In the genomic region with DNA sequence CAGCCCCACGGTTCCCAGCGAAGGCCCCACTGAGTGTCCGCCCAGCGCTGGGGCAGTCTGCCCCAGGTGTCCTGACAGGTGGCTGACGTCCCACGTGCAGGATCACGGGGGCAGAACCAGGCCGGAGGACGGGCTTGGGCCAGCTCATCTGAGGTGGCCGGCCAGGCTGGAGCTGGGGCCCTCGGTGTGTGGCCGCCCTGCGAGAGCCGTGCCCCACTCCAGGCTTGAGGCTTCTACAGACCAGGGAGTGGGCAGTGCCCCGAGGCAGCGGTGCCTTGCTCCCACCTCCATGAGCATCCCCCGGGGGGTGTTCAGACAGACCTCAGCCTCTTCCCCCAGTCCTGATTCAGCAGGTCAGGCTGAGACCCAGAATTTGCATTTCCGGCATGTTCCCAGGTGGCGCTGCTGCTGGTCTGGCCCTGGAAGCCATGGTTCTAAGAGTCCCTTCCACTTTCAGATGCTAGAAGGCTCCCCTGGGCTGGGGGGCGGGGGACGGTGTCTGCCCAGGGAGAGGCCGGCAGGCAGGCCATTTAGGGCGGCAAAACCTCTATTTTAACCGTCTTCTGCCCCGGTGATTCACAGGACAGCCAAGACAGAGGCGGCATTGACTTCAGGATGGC, we compare ENCODE assay signal across 26 cellular contexts. TPM values are rescaled to one million over a fixed set of nuclear protein-coding genes. Genes with fewer than 3 reads are reported as not detected.
"Had no signal": no experiment of that assay in that cellular context is flagged by ENCODE, and none has a peak within 500 bp of the region (broad histone marks: within the 10 kb centered on the region; RNA-seq: fewer than 3 reads in every experiment).

No MANE protein-coding gene starts in this region.

- ATAC-seq: activated CD4-positive, alpha-beta T cell treated with anti-CD3 and anti-CD28 coated beads for 36 hours; activated naive CD4-positive, alpha-beta T cell treated with anti-CD3 and anti-CD28 coated beads, Interleukin-2, amount 50 U/mL, for 72 hours; effector memory CD8-positive, alpha-beta T cell; left lobe of liver; stimulated activated naive CD8-positive, alpha-beta T cell treated with anti-CD3 and anti-CD28 coated beads, Interleukin-15, amount 100 ng/mL, for 72 hours had no signal

- H3K36me3 ChIP-seq: adrenal gland, prostate gland, transverse colon, vagina had no signal

- H3K4me3 ChIP-seq: adrenal gland, hepatocyte, prostate gland, right atrium auricular region, skin epidermis, suprapubic skin, transverse colon, vagina had no signal

- H3K27me3 ChIP-seq: adrenal gland, hepatocyte, right atrium auricular region, transverse colon, vagina had no signal

- FAIRE-seq: kidney had no signal

- H3K9me3 ChIP-seq: adrenal gland, prostate gland, right atrium auricular region, suprapubic skin, transverse colon, vagina had no signal

- H3K27ac ChIP-seq: adrenal gland, hepatocyte, prostate gland, right atrium auricular region, skin epidermis, suprapubic skin, transverse colon, vagina had no signal

- DNase-seq: activated CD4-positive, alpha-beta T cell treated with anti-CD3 and anti-CD28 coated beads for 36 hours; activated CD4-positive, alpha-beta T cell treated with anti-CD3 and anti-CD28 coated beads, Interleukin-2, amount 50 U/mL, for 48 hours; activated gamma-delta T cell treated with Interleukin-2 at 50 U/mL for 16 hours; adrenal gland; effector memory CD8-positive, alpha-beta T cell; foreskin fibroblast; kidney; mammary epithelial cell; stimulated activated CD4-positive, alpha-beta T cell treated with anti-CD3 and anti-CD28 coated beads, Interleukin-15, amount 100 ng/mL, for 24 hours; stimulated activated CD4-positive, alpha-beta T cell treated with anti-CD3 and anti-CD28 coated beads, Interleukin-2, amount 100 ng/mL, for 48 hours; stimulated activated naive CD8-positive, alpha-beta T cell treated with anti-CD3 and anti-CD28 coated beads, Interleukin-15, amount 100 ng/mL, for 72 hours; transverse colon had no signal

- H3K4me1 ChIP-seq: prostate gland, transverse colon, vagina had no signal

- H2AFZ ChIP-seq: hepatocyte had no signal

- H3K4me2 ChIP-seq: hepatocyte had no signal

- H3K79me2 ChIP-seq: hepatocyte had no signal

RNA-seq across cellular contexts. Expression of gene PABPN1L, which starts 35.4 kb away (rescaled TPM):
- total RNA-seq: activated CD4-positive, alpha-beta T cell treated with anti-CD3 and anti-CD28 coated beads for 36 hours; activated naive CD4-positive, alpha-beta T cell treated with anti-CD3 and anti-CD28 coated beads, Interleukin-2, amount 50 U/mL, for 72 hours; activated T-helper 1 cell treated with anti-CD3 and anti-CD28 coated beads, Interleukin-12 subunit alpha, Interleukin-12 subunit beta, Interleukin-2, Interleukin-4 antibody, amounts not matched to agents 30 ng/mL and 10 ng/mL and 1 ng/mL, durations not matched to agents 14 hours and 24 hours and 36 hours; dermis microvascular lymphatic vessel endothelial cell; hepatocyte; kidney; mammary epithelial cell; mononuclear cell; neural crest cell; osteocyte; right atrium auricular region; suprapubic skin; T-helper 2 cell treated with Interferon-gamma antibody and Interleukin-4, amounts not matched to agents 100 ng/mL and 5 ng/mL, for 36 hours; transverse colon; vagina had no signal
- polyA plus RNA-seq: hepatocyte, mammary epithelial cell had no signal
